Comparison of ENCODE assay signal across 1 cellular context in genomic region chr5:32100230-32100629, GRCh38.
TF ChIP-seq lines count a peak whose summit lies in the region.

No MANE protein-coding gene starts in this region.

TF ChIP-seq in GM23338, 12 proteins besides CTCF, POLR2A, EP300 and RAD21:
- TF ChIP-seq ZNF462 (CRISPR knock-in tag; IDR thresholded peaks at IDR 0.05) (no peak), NANOG (IDR thresholded peaks at IDR 0.05; ENCODE audit: borderline replicate concordance) (no peak), JUNB (IDR thresholded peaks at IDR 0.05; ENCODE audit: unreplicated experiment) (no peak), CREB1 (CRISPR knock-in tag; IDR thresholded peaks at IDR 0.05; ENCODE audit: low read depth) (no peak), STAT1 (IDR thresholded peaks at IDR 0.05; ENCODE audit: unreplicated experiment) (no peak), ETS1 (IDR thresholded peaks at IDR 0.05) (no peak), EZH2 (IDR thresholded peaks at IDR 0.05; ENCODE audit: low read depth, unreplicated experiment) (no peak)
